ENCODE assay signal across 19 cellular contexts in the genomic region with DNA sequence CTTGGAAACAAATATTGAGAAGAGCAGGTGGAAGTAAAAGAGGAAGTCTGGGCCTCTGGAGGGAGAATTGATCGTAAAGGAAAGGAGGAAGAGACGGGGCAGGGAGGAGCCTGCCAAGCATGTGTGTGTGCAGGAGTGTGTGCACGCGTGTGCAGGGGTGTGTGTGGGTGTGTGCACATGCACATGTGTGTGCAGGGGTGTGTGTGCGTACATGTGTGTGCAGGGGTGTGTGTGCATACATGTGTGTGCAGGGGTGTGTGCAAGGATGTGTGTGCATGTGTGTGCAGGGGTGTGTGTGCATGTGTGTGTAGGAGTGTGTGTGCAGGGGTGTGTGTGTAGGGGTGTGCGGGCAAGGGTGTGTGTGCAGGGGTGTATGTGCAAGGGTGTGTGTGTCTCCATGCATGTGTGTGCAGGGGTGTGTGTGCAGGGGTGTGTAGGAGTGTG. TPM values are rescaled to one million over a fixed set of nuclear protein-coding genes. Genes with fewer than 3 reads are reported as not detected.
A peak's percentile ranks its signal among the peaks of the same experiment; 100 is the strongest.
DNase-seq lines count a peak whose midpoint lies in the region; ATAC-seq and TF ChIP-seq lines count a peak whose summit lies in the region.
"Had no signal": no experiment of that assay in that cellular context is flagged by ENCODE, and none has a peak within 500 bp of the region (broad histone marks: within the 10 kb centered on the region; RNA-seq: fewer than 3 reads in every experiment).

No MANE protein-coding gene starts in this region.

- no peak overlapping the region for H3K4me3 ChIP-seq in SK-N-MC
- no peak overlapping the region for H3K4me3 ChIP-seq in lower lobe of right lung
- H3K4me3 ChIP-seq in upper lobe of right lung, result no peak overlapping the region
- H3K4me3 ChIP-seq in CD8-positive, alpha-beta T cell (ENCODE audit: low read depth, low read length), result no peak overlapping the region
- H3K4me3 ChIP-seq: gastroesophageal sphincter, ovary, skin epidermis had no signal

- no peak for TF ChIP-seq CTCF in activated CD8-positive, alpha-beta T cell treated with anti-CD3 and anti-CD28 coated beads for 36 hours (IDR thresholded peaks at IDR 0.05)
- TF ChIP-seq CTCF in lower lobe of right lung (IDR thresholded peaks at IDR 0.05) (no peak), upper lobe of right lung (IDR thresholded peaks at IDR 0.05) (no peak)
- no peak for TF ChIP-seq CTCF in CD8-positive, alpha-beta T cell (IDR thresholded peaks at IDR 0.05)

- H3K9ac ChIP-seq in SK-N-MC (ENCODE audit: insufficient read length), result no peak overlapping the region

- H3K9me3 ChIP-seq in SK-N-MC (ENCODE audit: low read depth, low read length) (no peaks in the 10 kb centered on the region), lower lobe of right lung (no peaks in the 10 kb centered on the region), upper lobe of right lung (no peaks in the 10 kb centered on the region)
- H3K9me3 ChIP-seq in CD8-positive, alpha-beta T cell (ENCODE audit: low read length), result no peaks in the 10 kb centered on the region
- H3K9me3 ChIP-seq: gastroesophageal sphincter, ovary had no signal

- H3K27me3 Mint-ChIP-seq in activated CD8-positive, alpha-beta T cell treated with anti-CD3 and anti-CD28 coated beads, Interleukin-2, amount 10 ng/mL, durations not matched to agents 7 days and 5 days (ENCODE audit: low read depth), result no peaks in the 10 kb centered on the region
- no peaks in the 10 kb centered on the region for H3K27me3 Mint-ChIP-seq in activated CD8-positive, alpha-beta T cell treated with anti-CD3 and anti-CD28 coated beads for 36 hours
- no peaks in the 10 kb centered on the region for H3K27me3 Mint-ChIP-seq in CD8-positive, alpha-beta T cell (ENCODE audit: low read depth)

- peaks cover 76% of the 10 kb centered on the region for H3K4me1 ChIP-seq in lower lobe of right lung
- H3K4me1 ChIP-seq in upper lobe of right lung, result peaks cover 59% of the 10 kb centered on the region
- H3K4me1 ChIP-seq in CD8-positive, alpha-beta T cell (ENCODE audit: insufficient read depth, low read length), result peaks cover 29% of the 10 kb centered on the region

- H3K4me1 Mint-ChIP-seq in activated CD8-positive, alpha-beta T cell treated with anti-CD3 and anti-CD28 coated beads, Interleukin-2, amount 10 ng/mL, durations not matched to agents 7 days and 5 days (ENCODE audit: low read depth), result peaks cover 35% of the 10 kb centered on the region
- H3K4me1 Mint-ChIP-seq in activated CD8-positive, alpha-beta T cell treated with anti-CD3 and anti-CD28 coated beads for 36 hours (ENCODE audit: low read depth), result peaks cover 29% of the 10 kb centered on the region
- peaks cover 35% of the 10 kb centered on the region for H3K4me1 Mint-ChIP-seq in CD8-positive, alpha-beta T cell (ENCODE audit: low read depth)

- H3K36me3 Mint-ChIP-seq in activated CD8-positive, alpha-beta T cell treated with anti-CD3 and anti-CD28 coated beads, Interleukin-2, amount 10 ng/mL, durations not matched to agents 7 days and 5 days (ENCODE audit: low read depth), result no peaks in the 10 kb centered on the region
- no peaks in the 10 kb centered on the region for H3K36me3 Mint-ChIP-seq in activated CD8-positive, alpha-beta T cell treated with anti-CD3 and anti-CD28 coated beads for 36 hours (ENCODE audit: low read depth)
- no peaks in the 10 kb centered on the region for H3K36me3 Mint-ChIP-seq in CD8-positive, alpha-beta T cell

- no peak overlapping the region for H3K4me3 Mint-ChIP-seq in activated CD8-positive, alpha-beta T cell treated with anti-CD3 and anti-CD28 coated beads, Interleukin-2, amount 10 ng/mL, durations not matched to agents 7 days and 5 days
- no peak overlapping the region for H3K4me3 Mint-ChIP-seq in activated CD8-positive, alpha-beta T cell treated with anti-CD3 and anti-CD28 coated beads for 36 hours
- H3K4me3 Mint-ChIP-seq in CD8-positive, alpha-beta T cell, result no peak overlapping the region

- 0 out of 2 replicates have a peak overlapping the region, but pooled peaks have one; percentile 91 for H3K27ac ChIP-seq in SK-N-MC
- peak overlapping the region; percentile 56 for H3K27ac ChIP-seq in lower lobe of right lung
- H3K27ac ChIP-seq in upper lobe of right lung, result no peak overlapping the region
- H3K27ac ChIP-seq in CD8-positive, alpha-beta T cell (ENCODE audit: low read depth, low read length), result no peak overlapping the region
- H3K27ac ChIP-seq: ovary had no signal

- H3K9me3 Mint-ChIP-seq in activated CD8-positive, alpha-beta T cell treated with anti-CD3 and anti-CD28 coated beads, Interleukin-2, amount 10 ng/mL, durations not matched to agents 7 days and 5 days (ENCODE audit: insufficient read depth), result no peaks in the 10 kb centered on the region
- no peaks in the 10 kb centered on the region for H3K9me3 Mint-ChIP-seq in activated CD8-positive, alpha-beta T cell treated with anti-CD3 and anti-CD28 coated beads for 36 hours
- H3K9me3 Mint-ChIP-seq in CD8-positive, alpha-beta T cell, result no peaks in the 10 kb centered on the region

- intact Hi-C loops in activated CD8-positive, alpha-beta T cell treated with anti-CD3 and anti-CD28 coated beads for 36 hours (cut with micrococcal nuclease), result no loop called here
- intact Hi-C loops in lower lobe of right lung (cut with DNase I) (no loop called here), upper lobe of right lung (cut with DNase I) (no loop called here)
- intact Hi-C loops in CD8-positive, alpha-beta T cell (cut with DNase I, micrococcal nuclease), result no loop called here

- DNase-seq in activated CD8-positive, alpha-beta T cell treated with anti-CD3 and anti-CD28 coated beads, Interleukin-2, amount 10 ng/mL, durations not matched to agents 7 days and 5 days, result no peak
- DNase-seq in activated CD8-positive, alpha-beta T cell treated with anti-CD3 and anti-CD28 coated beads for 36 hours, result no peak
- no peak for DNase-seq in SK-N-MC (ENCODE audit: low read depth, low spot score)
- no peak for DNase-seq in lower lobe of right lung
- no peak for DNase-seq in upper lobe of right lung
- DNase-seq in SW 1271 (lab: John Stamatoyannopoulos, UW), result no peak
- DNase-seq in CD8-positive, alpha-beta T cell, result no peak
- DNase-seq: activated CD4-positive, alpha-beta T cell treated with anti-CD3 and anti-CD28 coated beads, Interleukin-2, amount 50 U/mL, for 1 hour; activated T-cell treated with anti-CD3 and anti-CD28 coated beads, Interleukin-2, amount 50 U/mL, for 48 hours; cerebellar nuclear complex; HCEC 1CT; NCI-H1694 treated with DMSO at 0.1 percent for 48 hours; NCI-H526; ovary; stimulated activated naive CD8-positive, alpha-beta T cell treated with anti-CD3 and anti-CD28 coated beads, Interleukin-15, Interleukin-2, amounts not matched to agents 100 U/mL and 50 U/mL, for 24 hours had no signal

- peak overlapping the region; percentile 28 for H3K27ac Mint-ChIP-seq in activated CD8-positive, alpha-beta T cell treated with anti-CD3 and anti-CD28 coated beads, Interleukin-2, amount 10 ng/mL, durations not matched to agents 7 days and 5 days
- H3K27ac Mint-ChIP-seq in activated CD8-positive, alpha-beta T cell treated with anti-CD3 and anti-CD28 coated beads for 36 hours, result no peak overlapping the region
- no peak overlapping the region for H3K27ac Mint-ChIP-seq in CD8-positive, alpha-beta T cell

- CTCF ChIA-PET in activated CD8-positive, alpha-beta T cell treated with anti-CD3 and anti-CD28 coated beads, Interleukin-2, amount 10 ng/mL, durations not matched to agents 7 days and 5 days (lab: Charles Lee), result no interaction called here
- CTCF ChIA-PET in activated CD8-positive, alpha-beta T cell treated with anti-CD3 and anti-CD28 coated beads for 36 hours (lab: Charles Lee), result interaction anchor here (0.7 kb wide), 1 partner anchor 11 kb away, joined by 3 read pairs; no protein-coding TSS in a partner anchor
- CTCF ChIA-PET in CD8-positive, alpha-beta T cell (lab: Charles Lee), result no interaction called here

- H3K36me3 ChIP-seq in SK-N-MC (ENCODE audit: insufficient read depth, low read length) (no peaks in the 10 kb centered on the region), lower lobe of right lung (no peaks in the 10 kb centered on the region), upper lobe of right lung (no peaks in the 10 kb centered on the region)
- H3K36me3 ChIP-seq in CD8-positive, alpha-beta T cell (ENCODE audit: insufficient read depth, low read length), result no peaks in the 10 kb centered on the region
- H3K36me3 ChIP-seq: ovary had no signal

- H3K27me3 ChIP-seq in lower lobe of right lung (ENCODE audit: low read depth) (no peaks in the 10 kb centered on the region), upper lobe of right lung (no peaks in the 10 kb centered on the region)
- H3K27me3 ChIP-seq in CD8-positive, alpha-beta T cell (ENCODE audit: insufficient read depth, low read length), result no peaks in the 10 kb centered on the region
- H3K27me3 ChIP-seq: gastroesophageal sphincter, ovary had no signal

- POLR2A ChIA-PET in activated CD8-positive, alpha-beta T cell treated with anti-CD3 and anti-CD28 coated beads, Interleukin-2, amount 10 ng/mL, durations not matched to agents 7 days and 5 days (lab: Charles Lee), result no interaction called here
- POLR2A ChIA-PET in activated CD8-positive, alpha-beta T cell treated with anti-CD3 and anti-CD28 coated beads for 36 hours (lab: Charles Lee), result no interaction called here
- POLR2A ChIA-PET in CD8-positive, alpha-beta T cell (lab: Charles Lee), result no interaction called here

- no peak for ATAC-seq in activated CD8-positive, alpha-beta T cell treated with anti-CD3 and anti-CD28 coated beads, Interleukin-2, amount 10 ng/mL, durations not matched to agents 7 days and 5 days
- no peak for ATAC-seq in activated CD8-positive, alpha-beta T cell treated with anti-CD3 and anti-CD28 coated beads for 36 hours
- no peak for ATAC-seq in lower lobe of right lung
- peak; percentile 10 for ATAC-seq in upper lobe of right lung
- ATAC-seq in GM21737 (IDR thresholded peaks at IDR 0.05; ENCODE audit: unreplicated experiment), result no peak
- no peak for ATAC-seq in CD8-positive, alpha-beta T cell
- ATAC-seq: gastroesophageal sphincter; stimulated activated naive CD8-positive, alpha-beta T cell treated with anti-CD3 and anti-CD28 coated beads, Interleukin-15, Interleukin-2, amounts not matched to agents 100 U/mL and 50 U/mL, for 24 hours had no signal

RNA-seq across cellular contexts. Expression of a gene that starts 10.0 kb away (rescaled TPM):
- total RNA-seq in activated CD8-positive, alpha-beta T cell treated with anti-CD3 and anti-CD28 coated beads, Interleukin-2, amount 10 ng/mL, durations not matched to agents 7 days and 5 days, result under 1 TPM in 1 of 2 experiments, not detected in 1; 0.26 TPM
- under 1 TPM in 1 of 2 experiments, not detected in 1; 0.18 TPM for total RNA-seq in activated CD8-positive, alpha-beta T cell treated with anti-CD3 and anti-CD28 coated beads for 36 hours
- total RNA-seq in lower lobe of right lung, result 5.5 TPM
- total RNA-seq in upper lobe of right lung, result 4.2 TPM
- total RNA-seq in CD8-positive, alpha-beta T cell, result 1 to 10 TPM; 5.3 to 6.3 TPM
- total RNA-seq: RPMI7951 had no signal

RNA-seq across cellular contexts. Expression of a gene that starts 32.2 kb away (rescaled TPM):
- total RNA-seq in activated CD8-positive, alpha-beta T cell treated with anti-CD3 and anti-CD28 coated beads, Interleukin-2, amount 10 ng/mL, durations not matched to agents 7 days and 5 days, result 1 to 10 TPM; 3.6 to 3.8 TPM
- total RNA-seq in activated CD8-positive, alpha-beta T cell treated with anti-CD3 and anti-CD28 coated beads for 36 hours, result 1 to 10 TPM; 2.4 to 2.5 TPM
- total RNA-seq in lower lobe of right lung (260 TPM), upper lobe of right lung (318 TPM)
- total RNA-seq in CD8-positive, alpha-beta T cell, result 1 to 10 TPM; 8.9 to 9.4 TPM

RNA-seq across cellular contexts. Expression of a gene that starts 52.3 kb away (rescaled TPM):
- total RNA-seq in activated CD8-positive, alpha-beta T cell treated with anti-CD3 and anti-CD28 coated beads, Interleukin-2, amount 10 ng/mL, durations not matched to agents 7 days and 5 days, result 10 to 100 TPM; 67.5 TPM
- 10 to 100 TPM; 86.3 to 93.2 TPM for total RNA-seq in activated CD8-positive, alpha-beta T cell treated with anti-CD3 and anti-CD28 coated beads for 36 hours
- 58.6 TPM for total RNA-seq in lower lobe of right lung
- total RNA-seq in upper lobe of right lung, result 69.6 TPM
- 100 to 1,000 TPM; 755 to 805 TPM for total RNA-seq in CD8-positive, alpha-beta T cell

Comparison
In these comparisons a context has a peak if more than half of its experiments do, and no peak if none do; other contexts are left out.
1. H3K27ac ChIP-seq: peak in SK-N-MC (single experiment) and lower lobe of right lung (single experiment); none in upper lobe of right lung (single experiment) and CD8-positive, alpha-beta T cell (single experiment).
2. RNA of a gene that starts 32.2 kb away (total RNA-seq): 318 TPM in upper lobe of right lung (single experiment) and 260 TPM in lower lobe of right lung (single experiment); 8.9 to 9.4 TPM in CD8-positive, alpha-beta T cell, 3.6 to 3.8 TPM in activated CD8-positive, alpha-beta T cell treated with anti-CD3 and anti-CD28 coated beads, Interleukin-2, amount 10 ng/mL, durations not matched to agents 7 days and 5 days and 2.4 to 2.5 TPM in activated CD8-positive, alpha-beta T cell treated with anti-CD3 and anti-CD28 coated beads for 36 hours; every median in the first group is over 10 times any median in the second.
3. RNA of a gene that starts 52.3 kb away (total RNA-seq): 755 to 805 TPM in CD8-positive, alpha-beta T cell; 86.3 to 93.2 TPM in activated CD8-positive, alpha-beta T cell treated with anti-CD3 and anti-CD28 coated beads for 36 hours, 69.6 TPM in upper lobe of right lung (single experiment), 67.5 TPM in activated CD8-positive, alpha-beta T cell treated with anti-CD3 and anti-CD28 coated beads, Interleukin-2, amount 10 ng/mL, durations not matched to agents 7 days and 5 days and 58.6 TPM in lower lobe of right lung (single experiment); every median in the first group is over 4 times any median in the second.